8 cellular contexts compared by ENCODE assay signal in the genomic region with DNA sequence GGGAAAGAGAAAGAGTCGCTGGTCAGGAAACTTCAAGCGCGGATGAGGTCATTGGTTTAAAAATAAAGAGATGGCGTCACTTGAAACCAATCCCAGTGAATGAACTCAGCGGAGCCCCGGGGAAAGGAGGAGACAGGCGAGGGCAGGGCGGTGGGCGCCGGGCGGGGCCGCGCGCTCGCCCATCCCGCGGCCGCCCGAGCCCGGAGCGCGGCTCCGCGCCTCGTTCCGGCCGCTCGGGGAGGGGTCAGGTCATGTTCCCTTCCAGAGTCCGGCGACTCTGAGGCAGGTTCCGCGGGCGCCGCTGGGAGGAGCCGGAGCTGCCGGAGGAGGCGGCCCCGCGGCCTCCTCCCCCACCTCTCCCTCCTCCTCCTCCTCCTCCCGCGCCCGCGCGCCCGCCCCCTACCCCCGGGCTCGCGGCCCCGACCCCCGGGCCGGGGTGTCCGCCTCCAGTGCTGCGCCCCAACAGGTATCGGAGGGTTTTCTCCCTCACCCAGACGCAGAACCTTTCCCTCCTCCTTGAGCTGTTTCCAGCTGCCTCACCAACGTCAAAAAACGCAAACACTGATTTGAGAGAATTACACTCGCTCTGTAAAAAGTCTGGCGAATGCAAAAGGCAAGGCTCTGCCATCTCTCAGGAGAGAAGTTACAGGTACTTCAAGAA. TPM values are rescaled to one million over a fixed set of nuclear protein-coding genes. Genes with fewer than 3 reads are reported as not detected.
A peak's percentile ranks its signal among the peaks of the same experiment; 100 is the strongest.
DNase-seq lines count a peak whose midpoint lies in the region; ATAC-seq and TF ChIP-seq lines count a peak whose summit lies in the region.

TSS of gene DUSP16 (minus strand) at position 279 of the 661 bp plus-strand sequence. CDS start 41,765 bp downstream, outside the sequence.

- no peaks in the 10 kb centered on the region for H3K9me3 ChIP-seq in KOPT-K1 (ENCODE audit: insufficient read depth, low read length, poor library complexity, severe bottlenecking)
- H3K9me3 ChIP-seq in fibroblast of lung (ENCODE audit: control insufficient read depth, insufficient read depth, low read depth, low read length): no peaks in the 10 kb centered on the region

- H3K27me3 Mint-ChIP-seq in activated T-helper 17 cell treated with anti-CD3 and anti-CD28 coated beads, Interleukin-2, amount 50 U/mL, for 72 hours: no peaks in the 10 kb centered on the region
- H3K27me3 Mint-ChIP-seq in naive B cell: peaks cover 6 to 17% (median 9%) of the 10 kb centered on the region in 3 donors
- peaks cover 0 to 4% of the 10 kb centered on the region in 2 donors for H3K27me3 Mint-ChIP-seq in stimulated activated naive B cell treated with anti-CD40 and anti-IgM and Interleukin-4, amounts not matched to agents 10 μg/mL and 1 μg/mL and 100 μg/mL, for 72 hours

- H3K4me1 Mint-ChIP-seq in activated T-helper 17 cell treated with anti-CD3 and anti-CD28 coated beads, Interleukin-2, amount 50 U/mL, for 72 hours: peaks cover 20% of the 10 kb centered on the region
- H3K4me1 Mint-ChIP-seq in naive B cell: peaks cover 6 to 13% (median 12%) of the 10 kb centered on the region in 3 donors
- peaks cover 3 to 14% of the 10 kb centered on the region in 2 donors for H3K4me1 Mint-ChIP-seq in stimulated activated naive B cell treated with anti-CD40 and anti-IgM and Interleukin-4, amounts not matched to agents 10 μg/mL and 1 μg/mL and 100 μg/mL, for 72 hours

- H3K4me3 ChIP-seq in fibroblast of lung (replicated peaks in 1 of 4; ENCODE audit: control extremely low read depth in 1 of 4, insufficient read depth in 1 of 4, low read depth in 3 of 4, low read length in 4 of 4): peak within 1 kb of the TSS; percentile 50 to 79 (median 74)

- H3K9ac ChIP-seq in fibroblast of lung (ENCODE audit: insufficient read depth, low read length): peak within 1 kb of the TSS; percentile 96

- H4K20me1 ChIP-seq in fibroblast of lung (ENCODE audit: control insufficient read depth, extremely low read depth, insufficient read depth, low read length): no peaks in the 10 kb centered on the region

- peak within 1 kb of the TSS; percentile 90 for H3K4me3 Mint-ChIP-seq in activated T-helper 17 cell treated with anti-CD3 and anti-CD28 coated beads, Interleukin-2, amount 50 U/mL, for 72 hours
- peak within 1 kb of the TSS; percentile 87 to 95 (median 91) for H3K4me3 Mint-ChIP-seq in naive B cell
- H3K4me3 Mint-ChIP-seq in stimulated activated naive B cell treated with anti-CD40 and anti-IgM and Interleukin-4, amounts not matched to agents 10 μg/mL and 1 μg/mL and 100 μg/mL, for 72 hours: peak within 1 kb of the TSS; percentile 82 to 84

- peaks cover 5% of the 10 kb centered on the region for H3K4me1 ChIP-seq in fibroblast of lung (ENCODE audit: control insufficient read depth, extremely low read depth, insufficient read depth, low read length)

- H3K27ac Mint-ChIP-seq in activated T-helper 17 cell treated with anti-CD3 and anti-CD28 coated beads, Interleukin-2, amount 50 U/mL, for 72 hours: peak within 1 kb of the TSS; percentile 95
- H3K27ac Mint-ChIP-seq in naive B cell: peak within 1 kb of the TSS; percentile 90 to 99 (median 95)
- peak within 1 kb of the TSS; percentile 89 for H3K27ac Mint-ChIP-seq in stimulated activated naive B cell treated with anti-CD40 and anti-IgM and Interleukin-4, amounts not matched to agents 10 μg/mL and 1 μg/mL and 100 μg/mL, for 72 hours

- peak within 1 kb of the TSS; percentile 50 for H3K27ac ChIP-seq in KOPT-K1 (ENCODE audit: low read depth, low read length, poor library complexity, severe bottlenecking)
- peak within 1 kb of the TSS; percentile 95 for H3K27ac ChIP-seq in fibroblast of lung (ENCODE audit: insufficient read depth, low read length)

- H2AFZ ChIP-seq in fibroblast of lung (ENCODE audit: low read length): peak within 1 kb of the TSS; percentile 48

- H3K79me2 ChIP-seq in fibroblast of lung (ENCODE audit: control insufficient read depth, insufficient read depth, low read length): peaks cover 12% of the 10 kb centered on the region

- peak in 1 of 2 donors; percentile 1 for TF ChIP-seq CTCF in fibroblast of lung (conservative IDR thresholded peaks at IDR 0.05 in 1 of 2, IDR thresholded peaks at IDR 0.05 in 1 of 2; ENCODE audit: low read depth in 1 of 2, low read length in 2 of 2)

- H3K4me2 ChIP-seq in fibroblast of lung (ENCODE audit: extremely low read depth, insufficient read depth, low read length): peak within 1 kb of the TSS; percentile 75

- no peaks in the 10 kb centered on the region for H3K36me3 ChIP-seq in KOPT-K1 (ENCODE audit: insufficient read depth, low read length)
- H3K36me3 ChIP-seq in fibroblast of lung (ENCODE audit: control insufficient read depth, insufficient read depth, low read length): no peaks in the 10 kb centered on the region

- ATAC-seq in GM21737 (IDR thresholded peaks at IDR 0.05; ENCODE audit: unreplicated experiment) (peak; percentile 75), naive B cell (ENCODE audit: low read depth in 2 of 2) (peak; percentile 72 to 75)
- peak; percentile 82 for ATAC-seq in activated T-helper 17 cell treated with anti-CD3 and anti-CD28 coated beads, Interleukin-2, amount 50 U/mL, for 72 hours (replicated peaks)
- peak; percentile 69 to 73 for ATAC-seq in stimulated activated naive B cell treated with anti-CD40 and anti-IgM and Interleukin-4, amounts not matched to agents 10 μg/mL and 1 μg/mL and 100 μg/mL, for 72 hours (replicated peaks)

- peaks cover 42% of the 10 kb centered on the region for H3K36me3 Mint-ChIP-seq in activated T-helper 17 cell treated with anti-CD3 and anti-CD28 coated beads, Interleukin-2, amount 50 U/mL, for 72 hours (ENCODE audit: low read depth)
- no peaks in the 10 kb centered on the region for H3K36me3 Mint-ChIP-seq in naive B cell
- H3K36me3 Mint-ChIP-seq in stimulated activated naive B cell treated with anti-CD40 and anti-IgM and Interleukin-4, amounts not matched to agents 10 μg/mL and 1 μg/mL and 100 μg/mL, for 72 hours: no peaks in the 10 kb centered on the region

- H3K9me3 Mint-ChIP-seq in activated T-helper 17 cell treated with anti-CD3 and anti-CD28 coated beads, Interleukin-2, amount 50 U/mL, for 72 hours: no peaks in the 10 kb centered on the region
- H3K9me3 Mint-ChIP-seq in naive B cell: peaks cover 0 to 2% (median 0%) of the 10 kb centered on the region in 7 donors
- H3K9me3 Mint-ChIP-seq in stimulated activated naive B cell treated with anti-CD40 and anti-IgM and Interleukin-4, amounts not matched to agents 10 μg/mL and 1 μg/mL and 100 μg/mL, for 72 hours: peaks cover 2 to 4% of the 10 kb centered on the region in 2 donors

- no peaks in the 10 kb centered on the region for H3K27me3 ChIP-seq in fibroblast of lung (ENCODE audit: control insufficient read depth, insufficient read depth, low read length)

- peak; percentile 79 for DNase-seq in Daoy (ENCODE audit: low read depth)
- DNase-seq in RPMI8226: peak; percentile 93
- peak; percentile 92 to 96 for DNase-seq in fibroblast of lung (ENCODE audit: low read depth in 2 of 2)
- DNase-seq in naive B cell: peak; percentile 78
- peak; percentile 66 for DNase-seq in stimulated activated naive B cell treated with anti-CD40 and anti-IgM and Interleukin-4, amounts not matched to agents 10 μg/mL and 1 μg/mL and 100 μg/mL, for 72 hours

RNA-seq across cellular contexts. Expression of gene DUSP16, which starts in this region (rescaled TPM):
- total RNA-seq in Daoy (2014; rRNA removed; shearing (Covaris generic)): 4.6 and 4.8 TPM in 2 replicates
- 100 to 1,000 TPM in 1 of 2 donors, 10 to 100 TPM in 1; 68.8 to 125 TPM for total RNA-seq in activated T-helper 17 cell treated with anti-CD3 and anti-CD28 coated beads, Interleukin-2, amount 50 U/mL, for 72 hours
- total RNA-seq in fibroblast of lung: 15.2 TPM in 2 replicates
- polyA plus RNA-seq in fibroblast of lung: 9.4 and 10.4 TPM in 2 replicates
- polyA plus RNA-seq in fibroblast of lung (2012): 7.3 TPM in 2 replicates
- 14.7 and 14.9 TPM in 2 replicates for polyA minus RNA-seq in fibroblast of lung (ENCODE audit: low replicate concordance)
- polyA plus RNA-seq in naive B cell (ENCODE audit: low read depth in 6 of 6): under 1 TPM in 4 of 6 donors, not detected in 2; 0.26 to 0.90 (median 0.36) TPM

Comparison
In these comparisons a context has a peak if more than half of its experiments do, and no peak if none do; other contexts are left out.
1. Peak in every context shown above with its lines: DNase-seq, ATAC-seq, H3K4me3 ChIP-seq and H3K27ac ChIP-seq.
2. Peak in DNase-seq and ATAC-seq in naive B cell; RNA of the gene not detected or under 1 TPM.